Comparison of ENCODE assay signal across 8 cellular contexts in genomic region chr12:122081108-122081696, GRCh38.
A peak's percentile ranks its signal among the peaks of the same experiment; 100 is the strongest.
DNase-seq lines count a peak whose midpoint lies in the region; ATAC-seq and TF ChIP-seq lines count a peak whose summit lies in the region.

No MANE protein-coding gene starts in this region.

- no peak for TF ChIP-seq CTCF in RWPE2 (IDR thresholded peaks at IDR 0.05; ENCODE audit: poor library complexity, severe bottlenecking)
- no peak for TF ChIP-seq CTCF in epithelial cell of esophagus (IDR thresholded peaks at IDR 0.05; ENCODE audit: insufficient read depth, low read depth, low read length, missing control alignments)
- TF ChIP-seq CTCF in neutrophil (IDR thresholded peaks at IDR 0.05): no peak

- H3K27me3 ChIP-seq in RWPE2 (ENCODE audit: insufficient read depth, poor library complexity, severe bottlenecking): no peaks in the 10 kb centered on the region
- H3K27me3 ChIP-seq in neutrophil: no peaks in the 10 kb centered on the region

- peaks cover 42% of the 10 kb centered on the region for H3K36me3 ChIP-seq in RWPE2 (ENCODE audit: low read depth)
- H3K36me3 ChIP-seq in neutrophil: no peaks in the 10 kb centered on the region

- peak; percentile 66 for ATAC-seq in RWPE2 (ENCODE audit: low read depth)
- ATAC-seq in HG02610 (IDR thresholded peaks at IDR 0.05; ENCODE audit: unreplicated experiment): no peak
- ATAC-seq in HG02759 (IDR thresholded peaks at IDR 0.05; ENCODE audit: unreplicated experiment): no peak

- peak overlapping the region; percentile 92 for H3K4me3 ChIP-seq in RWPE2 (ENCODE audit: severe bottlenecking)
- H3K4me3 ChIP-seq in epithelial cell of esophagus (ENCODE audit: low read length): peak overlapping the region; percentile 76
- peak overlapping the region; percentile 28 to 49 for H3K4me3 ChIP-seq in neutrophil (ENCODE audit: low read depth in 1 of 2, low read length in 1 of 2)

- H3K27ac ChIP-seq in RWPE2 (ENCODE audit: poor library complexity, severe bottlenecking) (peak overlapping the region; percentile 93), neutrophil (peak overlapping the region; percentile 87)

- H3K9me3 ChIP-seq in RWPE2 (ENCODE audit: severe bottlenecking) (no peaks in the 10 kb centered on the region), neutrophil (no peaks in the 10 kb centered on the region)

- DNase-seq in GM03348 (ENCODE audit: low spot score) (peak; percentile 36), RWPE2 (ENCODE audit: low spot score) (no peak), epithelial cell of esophagus (ENCODE audit: low read depth) (peak; percentile 84), DMS153 (lab: John Stamatoyannopoulos, UW) (no peak), RPMI8226 (no peak)

- H3K4me1 ChIP-seq in RWPE2 (ENCODE audit: insufficient read depth, poor library complexity, severe bottlenecking) (peaks cover 19% of the 10 kb centered on the region), neutrophil (ENCODE audit: control insufficient read depth in 1 of 2, insufficient read depth in 1 of 2, low read depth in 1 of 2, low read length in 1 of 2) (peaks cover 56 to 62% of the 10 kb centered on the region in 2 experiments)

Comparison
In these comparisons a context has a peak if more than half of its experiments do, and no peak if none do; other contexts are left out.
1. DNase-seq: peak in GM03348 (single experiment) and epithelial cell of esophagus (single experiment); none in RWPE2 (single experiment), DMS153 (single experiment) and RPMI8226 (single experiment).
2. H3K4me3 ChIP-seq: peak in every context shown above with its lines; median percentile 92 in RWPE2; 76 in epithelial cell of esophagus; 38 in neutrophil.